In the genomic region with DNA sequence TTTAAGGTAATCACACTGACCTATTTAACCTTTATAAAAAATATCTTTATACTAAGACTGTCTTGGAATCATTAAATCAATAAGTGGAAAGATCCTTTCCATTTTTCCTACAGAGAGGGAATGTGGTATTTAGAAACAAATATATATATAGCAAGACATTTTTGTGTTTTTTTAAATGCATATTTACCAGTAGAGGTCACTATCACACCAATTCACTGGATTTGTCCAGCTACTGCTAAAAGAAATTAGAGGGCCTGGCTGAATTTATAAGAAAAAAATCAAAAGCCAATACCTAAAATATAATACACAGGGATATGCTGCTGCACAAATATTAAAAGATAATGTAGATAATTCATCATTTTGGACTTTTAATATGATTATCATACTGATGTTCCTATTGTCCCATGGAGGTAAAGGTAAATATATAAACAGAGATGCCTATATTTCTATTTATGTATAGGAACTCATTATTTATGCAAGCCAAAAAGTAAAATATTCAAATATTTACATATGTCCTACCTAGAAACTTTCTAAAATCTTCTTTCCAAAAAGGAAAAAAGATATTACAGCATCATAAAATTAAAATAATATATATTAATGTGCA, we compare ENCODE assay signal across 9 cellular contexts.
DNase-seq lines count a peak whose midpoint lies in the region; ATAC-seq, FAIRE-seq and TF ChIP-seq lines count a peak whose summit lies in the region.
"Had no signal": no experiment of that assay in that cellular context is flagged by ENCODE, and none has a peak within 500 bp of the region (broad histone marks: within the 10 kb centered on the region; RNA-seq: fewer than 3 reads in every experiment).

No MANE protein-coding gene starts in this region.

- no peak overlapping the region for H3K27ac ChIP-seq in Karpas-422 (ENCODE audit: low read length)
- no peak overlapping the region for H3K27ac ChIP-seq in adrenal gland
- H3K27ac ChIP-seq in kidney (ENCODE audit: low read depth in 2 of 2, low read length in 2 of 2), result no peak overlapping the region
- H3K27ac ChIP-seq: skin epidermis had no signal

- no peak overlapping the region for H3K4me2 ChIP-seq in Karpas-422 (ENCODE audit: low read depth, low read length, poor library complexity, severe bottlenecking)

- no peaks in the 10 kb centered on the region for H3K4me1 ChIP-seq in Karpas-422 (ENCODE audit: low read length)
- no peaks in the 10 kb centered on the region for H3K4me1 ChIP-seq in adrenal gland (replicated peaks in 1 of 2)
- no peaks in the 10 kb centered on the region for H3K4me1 ChIP-seq in kidney (ENCODE audit: control insufficient read depth in 1 of 2, insufficient read depth in 1 of 2, low read depth in 1 of 2, low read length in 2 of 2)

- H3K9ac ChIP-seq in Karpas-422 (ENCODE audit: low read length), result no peak overlapping the region
- H3K9ac ChIP-seq in kidney (ENCODE audit: low read length in 2 of 2), result no peak overlapping the region

- no peaks in the 10 kb centered on the region for H3K79me2 ChIP-seq in Karpas-422 (ENCODE audit: low read length)

- H3K36me3 ChIP-seq in Karpas-422 (ENCODE audit: insufficient read depth, low read length), result no peaks in the 10 kb centered on the region
- H3K36me3 ChIP-seq in adrenal gland (replicated peaks in 1 of 2), result no peaks in the 10 kb centered on the region
- no peaks in the 10 kb centered on the region for H3K36me3 ChIP-seq in kidney (ENCODE audit: control insufficient read depth in 1 of 2, insufficient read depth in 2 of 2, low read length in 2 of 2)

- DNase-seq in ELR (ENCODE audit: low read depth) (peak; percentile 65), Karpas-422 (peak; percentile 68), adrenal gland (no peak), kidney (no peak), GM19238 (ENCODE audit: insufficient read length, low spot score) (no peak)
- no peak for DNase-seq in activated CD4-positive, CD25-positive, alpha-beta regulatory T cell (lab: John Stamatoyannopoulos, UW)

- no peak for ATAC-seq in GM18867 (IDR thresholded peaks at IDR 0.05; ENCODE audit: unreplicated experiment)
- no peak for ATAC-seq in HG03135 (IDR thresholded peaks at IDR 0.05; ENCODE audit: unreplicated experiment)

- intact Hi-C loops in adrenal gland (cut with DNase I), result no loop called here
- intact Hi-C loops in kidney (cut with DNase I), result no loop called here

- no peak for TF ChIP-seq POLR2A in adrenal gland (IDR thresholded peaks at IDR 0.05)

- TF ChIP-seq CTCF in adrenal gland (IDR thresholded peaks at IDR 0.05), result peak; percentile 29 to 60 (median 50)
- no peak for TF ChIP-seq CTCF in kidney (IDR thresholded peaks at IDR 0.05; ENCODE audit: borderline replicate concordance, extremely low read depth, insufficient read depth)

- H2AFZ ChIP-seq in Karpas-422 (ENCODE audit: low read length), result no peak overlapping the region

- H3K9me3 ChIP-seq in Karpas-422 (ENCODE audit: low read length), result no peaks in the 10 kb centered on the region
- H3K9me3 ChIP-seq in adrenal gland (replicated peaks in 1 of 3), result peaks cover 0 to 1% (median 0%) of the 10 kb centered on the region in 3 donors
- peaks cover 0 to 5% of the 10 kb centered on the region in 2 donors for H3K9me3 ChIP-seq in kidney (ENCODE audit: control insufficient read depth in 1 of 2, low read length in 2 of 2)

- no peaks in the 10 kb centered on the region for H3K9me2 ChIP-seq in Karpas-422 (replicated peaks; ENCODE audit: insufficient read depth, low read length)

- FAIRE-seq in kidney (lab: Jason Lieb, UNC), result peak; percentile 90

- H4K20me1 ChIP-seq in Karpas-422 (ENCODE audit: insufficient read depth, low read depth, low read length), result no peaks in the 10 kb centered on the region

- no peak overlapping the region for H3K4me3 ChIP-seq in Karpas-422 (ENCODE audit: low read length)
- no peak overlapping the region for H3K4me3 ChIP-seq in adrenal gland
- no peak overlapping the region for H3K4me3 ChIP-seq in kidney (ENCODE audit: low read length in 2 of 2)
- H3K4me3 ChIP-seq: skin epidermis had no signal

- H3K27me3 ChIP-seq in Karpas-422 (ENCODE audit: low read length) (no peaks in the 10 kb centered on the region), adrenal gland (no peaks in the 10 kb centered on the region)

Comparison
In these comparisons a context has a peak if more than half of its experiments do, and no peak if none do; other contexts are left out.
1. DNase-seq: peak in ELR (single experiment) and Karpas-422 (single experiment); none in adrenal gland (0 of 7), kidney (single experiment), GM19238 (single experiment) and activated CD4-positive, CD25-positive, alpha-beta regulatory T cell (0 of 4).